Comparison of ENCODE assay signal across 12 cellular contexts in the genomic region with DNA sequence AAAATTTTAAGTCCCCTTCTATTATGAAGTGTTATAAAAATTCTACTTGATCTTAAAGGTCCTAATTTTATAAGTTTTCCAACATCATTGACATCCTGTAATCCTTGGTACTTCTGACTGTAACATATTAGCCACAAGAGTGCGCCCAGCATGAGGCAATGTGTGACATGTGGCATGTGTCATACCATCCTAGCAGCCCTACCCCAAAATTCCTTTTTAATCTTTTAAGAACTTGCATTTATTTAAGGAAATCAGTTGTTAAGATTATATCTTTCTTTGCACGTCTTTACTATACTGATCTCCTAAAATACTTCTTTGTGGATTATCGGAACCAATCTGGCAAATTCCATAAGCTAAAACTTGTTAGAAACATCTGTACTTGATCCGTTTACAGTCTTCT.
"Had no signal": no experiment of that assay in that cellular context is flagged by ENCODE, and none has a peak within 500 bp of the region (broad histone marks: within the 10 kb centered on the region; RNA-seq: fewer than 3 reads in every experiment).

No MANE protein-coding gene starts in this region.

- H3K27ac ChIP-seq: ascending aorta, breast epithelium, neural progenitor cell, right lobe of liver, thoracic aorta had no signal

- H3K4me3 ChIP-seq: ascending aorta, breast epithelium, neural progenitor cell, right lobe of liver, thoracic aorta had no signal

- H3K9ac ChIP-seq: neural progenitor cell had no signal

- H3K4me1 ChIP-seq: right lobe of liver had no signal

- DNase-seq: activated CD4-positive, alpha-beta T cell treated with anti-CD3 and anti-CD28 coated beads for 1 hour; activated CD4-positive, alpha-beta T cell treated with anti-CD3 and anti-CD28 coated beads, Interleukin-2, amount 50 U/mL, for 4 hours; activated naive CD4-positive, alpha-beta T cell treated with anti-CD3 and anti-CD28 coated beads, Interleukin-2, amount 10 ng/mL, durations not matched to agents 7 days and 5 days; activated T-cell treated with anti-CD3 and anti-CD28 coated beads for 4 hours; effector memory CD8-positive, alpha-beta T cell; naive B cell; right lobe of liver; stimulated activated CD4-positive, alpha-beta T cell treated with anti-CD3 and anti-CD28 coated beads, Interleukin-1b, Interleukin-23, amount 100 ng/mL, for 48 hours had no signal

- H3K4me2 ChIP-seq: neural progenitor cell had no signal

- H3K36me3 ChIP-seq: ascending aorta, breast epithelium, neural progenitor cell, right lobe of liver, thoracic aorta had no signal

- H3K27me3 ChIP-seq: ascending aorta, breast epithelium, neural progenitor cell, right lobe of liver had no signal
